Comparison of ENCODE assay signal across 16 cellular contexts in genomic region chr1:152745289-152745704, GRCh38. TPM values are rescaled to one million over a fixed set of nuclear protein-coding genes. Genes with fewer than 3 reads are reported as not detected.
A peak's percentile ranks its signal among the peaks of the same experiment; 100 is the strongest.
DNase-seq lines count a peak whose midpoint lies in the region; ATAC-seq, FAIRE-seq and TF ChIP-seq lines count a peak whose summit lies in the region.
"Had no signal": no experiment of that assay in that cellular context is flagged by ENCODE, and none has a peak within 500 bp of the region (broad histone marks: within the 10 kb centered on the region; RNA-seq: fewer than 3 reads in every experiment).

No MANE protein-coding gene starts in this region.

- DNase-seq in A673 (ENCODE audit: low spot score): peak; percentile 14
- peak; percentile 56 for DNase-seq in H4 (ENCODE audit: low spot score)
- peak; percentile 2 for DNase-seq in NCI-H2171 (lab: John Stamatoyannopoulos, UW)
- DNase-seq in K562 (ENCODE audit: extremely low read depth in 1 of 4, low spot score in 3 of 4): peak in 1 of 4 experiments; percentile 8
- no peak for DNase-seq in activated CD4-positive, CD25-positive, alpha-beta regulatory T cell (lab: John Stamatoyannopoulos, UW)
- no peak for DNase-seq in NCI-H1048 (lab: John Stamatoyannopoulos, UW)
- no peak for DNase-seq in RCC 7860 (ENCODE audit: low spot score)
- no peak for DNase-seq in stomach
- DNase-seq: activated gamma-delta T cell treated with Interleukin-2 at 50 U/mL for 16 hours; caudate nucleus; CD4-positive, CD25-positive, alpha-beta regulatory T cell; islet precursor cell; naive thymus-derived CD8-positive, alpha-beta T cell had no signal

- peak overlapping the region; percentile 29; the same call in 1 of the 2 replicates for H3K4me2 ChIP-seq in K562 (ENCODE audit: insufficient read depth, low read length)

- POLR2A ChIA-PET in A673 (lab: Charles Lee; ENCODE audit: low non-redundant PET): no interaction called here
- POLR2A ChIA-PET in K562 (lab: Yijun Ruan, JAX): no interaction called here

- H3K27ac ChIP-seq in A673 (ENCODE audit: low read depth, low read length, poor library complexity, severe bottlenecking): no peak overlapping the region
- no peak overlapping the region for H3K27ac ChIP-seq in K562 (ENCODE audit: extremely low read depth, low read depth, low read length)
- no peak overlapping the region for H3K27ac ChIP-seq in stomach
- H3K27ac ChIP-seq: skin epidermis had no signal

- no peaks in the 10 kb centered on the region for H4K20me1 ChIP-seq in K562 (replicated peaks; ENCODE audit: control insufficient read depth, insufficient read depth, low read length)

- no peaks in the 10 kb centered on the region for H3K9me1 ChIP-seq in K562 (ENCODE audit: control insufficient read depth, insufficient read depth, low read length)

- TF ChIP-seq RAD21 in K562 (CRISPR knock-in tag; conservative IDR thresholded peaks at IDR 0.05 in 1 of 2, IDR thresholded peaks at IDR 0.05 in 1 of 2): peak in 1 of 2 experiments; percentile 35; a peak in 2 of 4 replicates

- TF ChIP-seq EP300 in K562 (IDR thresholded peaks at IDR 0.05; ENCODE audit: low read length) (no peak), stomach (IDR thresholded peaks at IDR 0.05) (no peak)

- H3K9ac ChIP-seq in K562 (ENCODE audit: insufficient read depth in 1 of 2, low read depth in 2 of 2, low read length in 2 of 2): no peak overlapping the region

- no peaks in the 10 kb centered on the region for H3K79me2 ChIP-seq in K562 (ENCODE audit: control insufficient read depth, insufficient read depth, low read length)

- H3K36me3 ChIP-seq in A673 (ENCODE audit: insufficient read depth, low read length, poor library complexity, severe bottlenecking): no peaks in the 10 kb centered on the region
- H3K36me3 ChIP-seq in K562 (ENCODE audit: control insufficient read depth, insufficient read depth, low read length): no peaks in the 10 kb centered on the region
- no peaks in the 10 kb centered on the region for H3K36me3 ChIP-seq in stomach

- BruUV-seq in A673 (replicated peaks; lab: Mats Ljungman, UMichigan) (no TSS peak), K562 (replicated peaks; lab: Mats Ljungman, UMichigan) (no TSS peak)

- peaks cover 11% of the 10 kb centered on the region for H3K27me3 ChIP-seq in A673 (replicated peaks; ENCODE audit: insufficient read depth, low read depth, low read length, poor library complexity)
- no peaks in the 10 kb centered on the region for H3K27me3 ChIP-seq in K562 (ENCODE audit: control insufficient read depth in 2 of 2, insufficient read depth in 2 of 2, low read length in 2 of 2)
- H3K27me3 ChIP-seq in stomach: peaks cover 0 to 8% (median 0%) of the 10 kb centered on the region in 3 donors

- CTCF ChIA-PET in A673 (lab: Charles Lee): no interaction called here
- CTCF ChIA-PET in K562 (lab: Yijun Ruan, JAX; ENCODE audit: low intra/inter-chr PET ratio): no interaction called here

- in situ Hi-C loops in K562 (cut with MboI): no loop called here

- H3K4me3 ChIP-seq in A673 (ENCODE audit: low read depth, low read length, poor library complexity, severe bottlenecking) (no peak overlapping the region), K562 (no peak overlapping the region), stomach (no peak overlapping the region)
- H3K4me3 ChIP-seq: skin epidermis had no signal

- H3K9me3 ChIP-seq in A673 (ENCODE audit: low read depth, low read length, poor library complexity, severe bottlenecking) (no peaks in the 10 kb centered on the region), K562 (replicated peaks; ENCODE audit: control insufficient read depth, insufficient read depth, low read depth, low read length) (no peaks in the 10 kb centered on the region), stomach (no peaks in the 10 kb centered on the region)

- H2AFZ ChIP-seq in K562 (ENCODE audit: low read depth, low read length): peak overlapping the region; percentile 59

- no peak for TF ChIP-seq POLR2A in K562 (conservative IDR thresholded peaks at IDR 0.05)
- TF ChIP-seq POLR2A in stomach (IDR thresholded peaks at IDR 0.05): no peak

- intact Hi-C loops in A673 (cut with micrococcal nuclease; ENCODE audit: unreplicated experiment) (no loop called here), K562 (cut with micrococcal nuclease) (loop anchor here (10.0 kb wide), 1 partner anchor 90 kb away; no protein-coding TSS in a partner anchor), stomach (cut with DNase I; ENCODE audit: low total_unique reads) (no loop called here)

- H3K4me1 ChIP-seq in A673 (ENCODE audit: insufficient read depth, low read length, poor library complexity, severe bottlenecking): no peaks in the 10 kb centered on the region
- H3K4me1 ChIP-seq in K562 (replicated peaks in 1 of 2; ENCODE audit: control insufficient read depth in 2 of 2, insufficient read depth in 2 of 2, low read length in 2 of 2): no peaks in the 10 kb centered on the region
- no peaks in the 10 kb centered on the region for H3K4me1 ChIP-seq in stomach

- peak; percentile 67 for ATAC-seq in K562
- ATAC-seq: naive thymus-derived CD8-positive, alpha-beta T cell had no signal

- WGBS in K562 (ENCODE audit: insufficient coverage, low coverage, missing lambda C conversion rate): 4% methylated on average over 4 of the region's 4 CpGs
- 52 to 73% (median 62%) methylated on average over 4 of the region's 4 CpGs for WGBS in stomach, 5 donors

- TF ChIP-seq CTCF in A673 (conservative IDR thresholded peaks at IDR 0.05; ENCODE audit: low read depth, low read length) (peak; percentile 45; the same call in 1 of the 2 replicates), K562 (IDR thresholded peaks at IDR 0.05 in 2 of 3, conservative IDR thresholded peaks at IDR 0.05 in 1 of 3; ENCODE audit: insufficient read depth in 2 of 3, low read depth in 1 of 3, low read length in 3 of 3) (peak in 1 of 3 experiments; percentile 20; a peak in 1 of 6 replicates), stomach (IDR thresholded peaks at IDR 0.05) (no peak)

- no peak for FAIRE-seq in K562 (lab: Jason Lieb, UNC)
- no peak for FAIRE-seq in RCC 7860 (lab: Jason Lieb, UNC)
- FAIRE-seq: GM19239 had no signal

RNA-seq across cellular contexts. Expression of gene KPRP, which starts 12.5 kb away (rescaled TPM):
- not detected in 2 replicates for total RNA-seq in A673 (2021)
- total RNA-seq in H4 (2014; rRNA removed; shearing (Covaris generic)): not detected in 2 replicates
- total RNA-seq in K562 (2011; cell fraction: chromatin; rRNA removed; ENCODE audit: low replicate concordance): not detected in 2 replicates
- total RNA-seq in K562 (2011; cell fraction: nucleolus; rRNA removed): not detected in 2 replicates
- not detected in 2 replicates for total RNA-seq in K562 (2011; cell fraction: nucleoplasm; rRNA removed)
- total RNA-seq in K562 (2014; rRNA removed): not detected in 2 replicates
- not detected in 2 replicates for total RNA-seq in K562 (2014; rRNA removed; fragmentation: Illumina TruSeq; extraction: Trizol)
- not detected in 2 replicates for total RNA-seq in K562 (2015; rRNA removed; fragmentation: Illumina TruSeq; extraction: Trizol)
- not detected in 2 replicates for total RNA-seq in K562 (2021)
- polyA plus RNA-seq in K562 (2011; rRNA removed): not detected in 2 replicates
- polyA plus RNA-seq in K562 (2011; cell fraction: cytosol; rRNA removed): not detected in 2 replicates
- polyA plus RNA-seq in K562 (2011; cell fraction: nucleus; rRNA removed): not detected in 2 replicates
- polyA plus RNA-seq in K562 (2012): not detected in 2 replicates
- not detected in 2 replicates for polyA plus RNA-seq in K562 (2014; fragmentation: Illumina TruSeq; extraction: Trizol)
- not detected for polyA plus RNA-seq in K562 (2014; fragmentation: Nextera tagmentation; extraction: Ambion mirVana)
- polyA plus RNA-seq in K562 (2014; rRNA removed): not detected in 2 replicates
- not detected in 2 replicates for polyA minus RNA-seq in K562 (2011; rRNA and poly(A)+ RNA removed)
- not detected in 2 replicates for polyA minus RNA-seq in K562 (2011; cell fraction: cytosol; rRNA and poly(A)+ RNA removed)
- not detected in 2 replicates for polyA minus RNA-seq in K562 (2011; cell fraction: nucleus; rRNA and poly(A)+ RNA removed)
- not detected for total RNA-seq in stomach
- polyA plus RNA-seq in stomach: under 1 TPM in 1 of 3 donors, not detected in 2; 0.30 TPM
- total RNA-seq: CD4-positive, CD25-positive, alpha-beta regulatory T cell; naive thymus-derived CD8-positive, alpha-beta T cell; ureter had no signal
- polyA plus RNA-seq: CD4-positive, CD25-positive, alpha-beta regulatory T cell; naive thymus-derived CD8-positive, alpha-beta T cell had no signal

RNA-seq across cellular contexts. Expression of gene LCE1F, which starts 29.6 kb away (rescaled TPM):
- total RNA-seq in A673 (2021): not detected in 2 replicates
- not detected in 2 replicates for total RNA-seq in H4 (2014; rRNA removed; shearing (Covaris generic))
- not detected in 2 replicates for total RNA-seq in K562 (2011; cell fraction: chromatin; rRNA removed; ENCODE audit: low replicate concordance)
- total RNA-seq in K562 (2011; cell fraction: nucleolus; rRNA removed): not detected in 2 replicates
- not detected in 2 replicates for total RNA-seq in K562 (2011; cell fraction: nucleoplasm; rRNA removed)
- not detected in 2 replicates for total RNA-seq in K562 (2014; rRNA removed)
- not detected in 2 replicates for total RNA-seq in K562 (2014; rRNA removed; fragmentation: Illumina TruSeq; extraction: Trizol)
- total RNA-seq in K562 (2015; rRNA removed; fragmentation: Illumina TruSeq; extraction: Trizol): not detected in 2 replicates
- not detected in 2 replicates for total RNA-seq in K562 (2021)
- polyA plus RNA-seq in K562 (2011; rRNA removed): not detected in 2 replicates
- not detected in 2 replicates for polyA plus RNA-seq in K562 (2011; cell fraction: cytosol; rRNA removed)
- polyA plus RNA-seq in K562 (2011; cell fraction: nucleus; rRNA removed): not detected in 2 replicates
- polyA plus RNA-seq in K562 (2012): not detected in 2 replicates
- not detected in 2 replicates for polyA plus RNA-seq in K562 (2014; fragmentation: Illumina TruSeq; extraction: Trizol)
- polyA plus RNA-seq in K562 (2014; fragmentation: Nextera tagmentation; extraction: Ambion mirVana): not detected
- polyA plus RNA-seq in K562 (2014; rRNA removed): not detected in 2 replicates
- polyA minus RNA-seq in K562 (2011; rRNA and poly(A)+ RNA removed): not detected in 2 replicates
- not detected in 2 replicates for polyA minus RNA-seq in K562 (2011; cell fraction: cytosol; rRNA and poly(A)+ RNA removed)
- not detected in 2 replicates for polyA minus RNA-seq in K562 (2011; cell fraction: nucleus; rRNA and poly(A)+ RNA removed)
- not detected for total RNA-seq in stomach
- polyA plus RNA-seq in stomach: not detected
- total RNA-seq: CD4-positive, CD25-positive, alpha-beta regulatory T cell; naive thymus-derived CD8-positive, alpha-beta T cell; ureter had no signal
- polyA plus RNA-seq: CD4-positive, CD25-positive, alpha-beta regulatory T cell; naive thymus-derived CD8-positive, alpha-beta T cell had no signal

RNA-seq across cellular contexts. Expression of gene LCE4A, which starts 37.3 kb away (rescaled TPM):
- not detected in 2 replicates for total RNA-seq in A673 (2021)
- not detected in 2 replicates for total RNA-seq in H4 (2014; rRNA removed; shearing (Covaris generic))
- not detected in 2 replicates for total RNA-seq in K562 (2011; cell fraction: chromatin; rRNA removed; ENCODE audit: low replicate concordance)
- total RNA-seq in K562 (2011; cell fraction: nucleolus; rRNA removed): not detected in 2 replicates
- not detected in 2 replicates for total RNA-seq in K562 (2011; cell fraction: nucleoplasm; rRNA removed)
- not detected in 2 replicates for total RNA-seq in K562 (2014; rRNA removed)
- not detected in 2 replicates for total RNA-seq in K562 (2014; rRNA removed; fragmentation: Illumina TruSeq; extraction: Trizol)
- not detected in 2 replicates for total RNA-seq in K562 (2015; rRNA removed; fragmentation: Illumina TruSeq; extraction: Trizol)
- total RNA-seq in K562 (2021): not detected in 2 replicates
- polyA plus RNA-seq in K562 (2011; rRNA removed): not detected in 2 replicates
- not detected in 2 replicates for polyA plus RNA-seq in K562 (2011; cell fraction: cytosol; rRNA removed)
- not detected in 2 replicates for polyA plus RNA-seq in K562 (2011; cell fraction: nucleus; rRNA removed)
- not detected in 2 replicates for polyA plus RNA-seq in K562 (2012)
- not detected in 2 replicates for polyA plus RNA-seq in K562 (2014; fragmentation: Illumina TruSeq; extraction: Trizol)
- polyA plus RNA-seq in K562 (2014; fragmentation: Nextera tagmentation; extraction: Ambion mirVana): not detected
- not detected in 2 replicates for polyA plus RNA-seq in K562 (2014; rRNA removed)
- polyA minus RNA-seq in K562 (2011; rRNA and poly(A)+ RNA removed): not detected in 2 replicates
- polyA minus RNA-seq in K562 (2011; cell fraction: cytosol; rRNA and poly(A)+ RNA removed): not detected in 2 replicates
- polyA minus RNA-seq in K562 (2011; cell fraction: nucleus; rRNA and poly(A)+ RNA removed): not detected in 2 replicates
- not detected for total RNA-seq in stomach
- polyA plus RNA-seq in stomach: not detected
- total RNA-seq: CD4-positive, CD25-positive, alpha-beta regulatory T cell; naive thymus-derived CD8-positive, alpha-beta T cell; ureter had no signal
- polyA plus RNA-seq: CD4-positive, CD25-positive, alpha-beta regulatory T cell; naive thymus-derived CD8-positive, alpha-beta T cell had no signal

RNA-seq across cellular contexts. Expression of gene LCE1E, which starts 40.8 kb away (rescaled TPM):
- total RNA-seq in A673 (2021) (not detected in 2 replicates), K562 (2014; rRNA removed) (not detected in 2 replicates), K562 (2014; rRNA removed; fragmentation: Illumina TruSeq; extraction: Trizol) (not detected in 2 replicates), K562 (2015; rRNA removed; fragmentation: Illumina TruSeq; extraction: Trizol) (not detected in 2 replicates), K562 (2021) (not detected in 2 replicates), stomach (not detected)
- not detected in 2 replicates for total RNA-seq in H4 (2014; rRNA removed; shearing (Covaris generic))
- not detected in 2 replicates for total RNA-seq in K562 (2011; cell fraction: chromatin; rRNA removed; ENCODE audit: low replicate concordance)
- not detected in 2 replicates for total RNA-seq in K562 (2011; cell fraction: nucleolus; rRNA removed)
- total RNA-seq in K562 (2011; cell fraction: nucleoplasm; rRNA removed): not detected in 2 replicates
- polyA plus RNA-seq in K562 (2011; rRNA removed) (not detected in 2 replicates), K562 (2014; fragmentation: Illumina TruSeq; extraction: Trizol) (not detected in 2 replicates), K562 (2014; fragmentation: Nextera tagmentation; extraction: Ambion mirVana) (not detected), K562 (2014; rRNA removed) (not detected in 2 replicates), stomach (not detected)
- polyA plus RNA-seq in K562 (2011; cell fraction: cytosol; rRNA removed): not detected in 2 replicates
- not detected in 2 replicates for polyA plus RNA-seq in K562 (2011; cell fraction: nucleus; rRNA removed)
- not detected in 2 replicates for polyA plus RNA-seq in K562 (2012)
- not detected in 2 replicates for polyA minus RNA-seq in K562 (2011; rRNA and poly(A)+ RNA removed)
- not detected in 2 replicates for polyA minus RNA-seq in K562 (2011; cell fraction: cytosol; rRNA and poly(A)+ RNA removed)
- not detected in 2 replicates for polyA minus RNA-seq in K562 (2011; cell fraction: nucleus; rRNA and poly(A)+ RNA removed)
- total RNA-seq: CD4-positive, CD25-positive, alpha-beta regulatory T cell; naive thymus-derived CD8-positive, alpha-beta T cell; ureter had no signal
- polyA plus RNA-seq: CD4-positive, CD25-positive, alpha-beta regulatory T cell; naive thymus-derived CD8-positive, alpha-beta T cell had no signal

RNA-seq across cellular contexts. Expression of gene LCE2A, which starts 47.2 kb away (rescaled TPM):
- not detected in 2 replicates for total RNA-seq in A673 (2021)
- not detected in 2 replicates for total RNA-seq in H4 (2014; rRNA removed; shearing (Covaris generic))
- total RNA-seq in K562 (2011; cell fraction: chromatin; rRNA removed; ENCODE audit: low replicate concordance): not detected in 2 replicates
- not detected in 2 replicates for total RNA-seq in K562 (2011; cell fraction: nucleolus; rRNA removed)
- total RNA-seq in K562 (2011; cell fraction: nucleoplasm; rRNA removed): not detected in 2 replicates
- total RNA-seq in K562 (2014; rRNA removed): not detected in 2 replicates
- total RNA-seq in K562 (2014; rRNA removed; fragmentation: Illumina TruSeq; extraction: Trizol): not detected in 2 replicates
- total RNA-seq in K562 (2015; rRNA removed; fragmentation: Illumina TruSeq; extraction: Trizol): not detected in 2 replicates
- total RNA-seq in K562 (2021): not detected in 2 replicates
- polyA plus RNA-seq in K562 (2011; rRNA removed): not detected in 2 replicates
- polyA plus RNA-seq in K562 (2011; cell fraction: cytosol; rRNA removed): not detected in 2 replicates
- polyA plus RNA-seq in K562 (2011; cell fraction: nucleus; rRNA removed): not detected in 2 replicates
- polyA plus RNA-seq in K562 (2012): not detected in 2 replicates
- not detected in 2 replicates for polyA plus RNA-seq in K562 (2014; fragmentation: Illumina TruSeq; extraction: Trizol)
- polyA plus RNA-seq in K562 (2014; fragmentation: Nextera tagmentation; extraction: Ambion mirVana): not detected
- polyA plus RNA-seq in K562 (2014; rRNA removed): not detected in 2 replicates
- not detected in 2 replicates for polyA minus RNA-seq in K562 (2011; rRNA and poly(A)+ RNA removed)
- polyA minus RNA-seq in K562 (2011; cell fraction: cytosol; rRNA and poly(A)+ RNA removed): not detected in 2 replicates
- polyA minus RNA-seq in K562 (2011; cell fraction: nucleus; rRNA and poly(A)+ RNA removed): not detected in 2 replicates
- total RNA-seq in stomach: not detected
- not detected for polyA plus RNA-seq in stomach
- total RNA-seq: CD4-positive, CD25-positive, alpha-beta regulatory T cell; naive thymus-derived CD8-positive, alpha-beta T cell; ureter had no signal
- polyA plus RNA-seq: CD4-positive, CD25-positive, alpha-beta regulatory T cell; naive thymus-derived CD8-positive, alpha-beta T cell had no signal

Comparison
In these comparisons a context has a peak if more than half of its experiments do, and no peak if none do; other contexts are left out.
1. DNase-seq: peak in A673 (single experiment), H4 (single experiment) and NCI-H2171 (single experiment); none in activated CD4-positive, CD25-positive, alpha-beta regulatory T cell (0 of 4), NCI-H1048 (single experiment), RCC 7860 (single experiment) and stomach (single experiment).